Comparison of ENCODE assay signal across 1 cellular context in the genomic region with DNA sequence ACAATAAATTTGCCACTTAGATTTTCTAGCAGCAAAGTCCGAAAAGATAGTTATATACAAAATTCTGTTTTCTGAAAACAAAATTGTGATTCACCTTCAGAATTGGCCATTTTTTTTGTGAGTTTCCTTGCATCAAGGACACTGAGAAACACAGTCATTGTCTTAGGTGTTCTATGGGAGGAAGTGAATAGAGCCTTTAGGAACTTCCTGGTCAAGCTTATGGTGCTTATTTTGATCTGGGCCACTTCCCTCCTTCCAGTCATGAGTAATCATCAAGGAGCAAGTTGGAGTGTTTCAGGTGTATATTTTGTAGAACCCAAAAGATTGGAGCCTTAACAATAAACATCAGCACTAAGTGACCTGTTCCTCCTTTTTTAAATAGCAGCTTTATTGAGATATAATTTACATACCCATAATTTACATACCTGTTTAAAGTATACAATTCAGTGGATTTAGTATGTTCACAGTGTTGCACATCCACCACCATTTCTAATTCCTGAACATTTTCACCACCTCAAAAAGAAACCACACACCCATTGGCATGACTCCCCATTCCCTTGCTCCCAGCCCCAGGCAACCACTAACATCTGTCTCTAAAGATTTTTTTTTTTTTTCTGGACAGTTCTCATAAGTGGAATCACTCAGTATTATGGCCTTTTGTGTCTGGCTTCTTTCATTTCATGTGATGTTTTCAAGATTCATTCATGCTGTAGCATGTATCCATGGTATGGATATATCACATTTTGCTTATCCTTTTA.
TF ChIP-seq lines count a peak whose summit lies in the region.

No MANE protein-coding gene starts in this region.

TF ChIP-seq in A549, 52 proteins besides CTCF, POLR2A, EP300 and RAD21 (continued from another document):
- TF ChIP-seq, protein P1, sequence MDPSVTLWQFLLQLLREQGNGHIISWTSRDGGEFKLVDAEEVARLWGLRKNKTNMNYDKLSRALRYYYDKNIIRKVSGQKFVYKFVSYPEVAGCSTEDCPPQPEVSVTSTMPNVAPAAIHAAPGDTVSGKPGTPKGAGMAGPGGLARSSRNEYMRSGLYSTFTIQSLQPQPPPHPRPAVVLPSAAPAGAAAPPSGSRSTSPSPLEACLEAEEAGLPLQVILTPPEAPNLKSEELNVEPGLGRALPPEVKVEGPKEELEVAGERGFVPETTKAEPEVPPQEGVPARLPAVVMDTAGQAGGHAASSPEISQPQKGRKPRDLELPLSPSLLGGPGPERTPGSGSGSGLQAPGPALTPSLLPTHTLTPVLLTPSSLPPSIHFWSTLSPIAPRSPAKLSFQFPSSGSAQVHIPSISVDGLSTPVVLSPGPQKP (IDR thresholded peaks at IDR 0.05; ENCODE audit: low read depth, low read length): no peak
- TF ChIP-seq HMGXB4 (CRISPR knock-in tag; IDR thresholded peaks at IDR 0.05; ENCODE audit: borderline replicate concordance): no peak
